In the genomic region with DNA sequence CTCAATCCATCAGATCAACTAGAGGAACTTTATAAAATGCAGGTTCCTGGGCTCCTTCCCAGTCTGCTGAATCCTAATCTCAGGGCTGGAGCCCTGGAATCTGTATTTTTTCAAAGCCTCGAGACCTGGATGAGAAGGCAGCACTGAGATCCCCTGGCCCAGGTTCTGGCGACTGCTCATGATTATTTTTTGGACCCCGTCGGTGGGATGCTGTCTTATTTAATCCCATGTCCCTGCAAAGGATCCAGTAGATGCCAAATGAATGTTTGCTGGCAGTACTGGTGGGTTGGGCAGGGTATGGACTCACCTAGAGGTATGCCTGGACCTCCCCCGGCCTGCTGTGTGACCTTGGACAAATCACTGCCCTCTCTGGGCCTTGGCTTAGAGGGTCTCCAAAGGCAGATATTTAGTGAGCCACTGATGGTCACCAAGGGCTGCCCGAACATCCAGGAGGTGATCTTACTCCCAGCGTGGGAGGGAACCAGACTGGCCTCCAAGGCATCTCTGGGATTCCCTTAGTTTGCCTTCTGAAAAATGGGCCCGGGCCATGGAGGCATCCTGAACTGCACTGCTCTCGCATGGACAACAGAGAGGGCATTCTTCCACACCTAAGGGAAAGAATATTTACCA, we compare ENCODE assay signal across 9 cellular contexts.
DNase-seq lines count a peak whose midpoint lies in the region; ATAC-seq and TF ChIP-seq lines count a peak whose summit lies in the region.
"Had no signal": no experiment of that assay in that cellular context is flagged by ENCODE, and none has a peak within 500 bp of the region (broad histone marks: within the 10 kb centered on the region; RNA-seq: fewer than 3 reads in every experiment).

No MANE protein-coding gene starts in this region.

- no peak overlapping the region for H2BK120ac ChIP-seq in trophoblast cell (ENCODE audit: insufficient read depth, low read length, poor library complexity)

- ATAC-seq in stimulated activated memory B cell treated with anti-CD40 and anti-IgM and Interleukin-4, amounts not matched to agents 10 μg/mL and 1 μg/mL and 100 μg/mL, for 72 hours, result no peak
- ATAC-seq in GM23338, result no peak

- H3F3A ChIP-seq in GM23338 (replicated peaks; ENCODE audit: low read depth), result no peaks in the 10 kb centered on the region

- H3K18ac ChIP-seq in trophoblast cell (ENCODE audit: low read length), result no peak overlapping the region

- H3K23ac ChIP-seq in trophoblast cell (ENCODE audit: low read length), result no peak overlapping the region

- H4K12ac ChIP-seq in trophoblast cell (ENCODE audit: low read depth, low read length), result no peak overlapping the region

- H3K4ac ChIP-seq in trophoblast cell (ENCODE audit: low read depth, low read length), result no peak overlapping the region

- no peak overlapping the region for H4K8ac ChIP-seq in trophoblast cell (ENCODE audit: low read depth, low read length)

- intact Hi-C loops in activated CD4-positive, alpha-beta T cell treated with anti-CD3 and anti-CD28 coated beads, Interleukin-2, amount 10 ng/mL, durations not matched to agents 24 days and 14 days (cut with micrococcal nuclease), result loop anchor here (1.0 to 2.0 kb wide), 4 partner anchors 9 to 276 kb away; partner anchors contain the start of gene CLIC4
- intact Hi-C loops in colonic mucosa (cut with DNase I), result no loop called here

- H3K79me1 ChIP-seq in trophoblast cell (ENCODE audit: low read length), result peaks cover 4% of the 10 kb centered on the region

- H3K9ac ChIP-seq in colonic mucosa (ENCODE audit: low read depth in 2 of 2, low read length in 2 of 2) (peak overlapping the region in 1 of 2 donors; percentile 50), trophoblast cell (ENCODE audit: low read length) (no peak overlapping the region)

- H3K9me3 ChIP-seq in colonic mucosa (no peaks in the 10 kb centered on the region), trophoblast cell (ENCODE audit: insufficient read depth, low read depth, low read length) (peaks cover 3% of the 10 kb centered on the region)

- H3K79me2 ChIP-seq in trophoblast cell (ENCODE audit: control insufficient read depth, insufficient read depth, low read length, poor library complexity) (no peaks in the 10 kb centered on the region), GM23338 (replicated peaks; ENCODE audit: insufficient read depth) (no peaks in the 10 kb centered on the region)

- H3K4me2 ChIP-seq in trophoblast cell (ENCODE audit: low read length) (no peak overlapping the region), GM23338 (no peak overlapping the region)

- H3K14ac ChIP-seq in trophoblast cell (ENCODE audit: low read length), result no peak overlapping the region

- H3K9me2 ChIP-seq in GM23338 (ENCODE audit: insufficient read depth), result no peaks in the 10 kb centered on the region

- H2BK5ac ChIP-seq in trophoblast cell (ENCODE audit: low read depth, low read length, poor library complexity), result no peak overlapping the region

- no peaks in the 10 kb centered on the region for H3K36me3 ChIP-seq in colonic mucosa
- no peaks in the 10 kb centered on the region for H3K36me3 ChIP-seq in trophoblast cell (ENCODE audit: control insufficient read depth in 1 of 2, insufficient read depth in 2 of 2, low read length in 2 of 2)
- no peaks in the 10 kb centered on the region for H3K36me3 ChIP-seq in GM23338 (ENCODE audit: insufficient read depth)

- H3K4me1 ChIP-seq in colonic mucosa (no peaks in the 10 kb centered on the region), trophoblast cell (ENCODE audit: control insufficient read depth in 1 of 2, insufficient read depth in 2 of 2, low read length in 2 of 2) (peaks cover 3 to 7% of the 10 kb centered on the region in 2 experiments), GM23338 (ENCODE audit: insufficient read depth) (peaks cover 4% of the 10 kb centered on the region; the same call in 1 of the 2 replicates)

- H3K27me3 Mint-ChIP-seq in activated CD4-positive, alpha-beta T cell treated with anti-CD3 and anti-CD28 coated beads, Interleukin-2, amount 10 ng/mL, durations not matched to agents 24 days and 14 days, result no peaks in the 10 kb centered on the region
- no peaks in the 10 kb centered on the region for H3K27me3 Mint-ChIP-seq in stimulated activated memory B cell treated with anti-CD40 and anti-IgM and Interleukin-4, amounts not matched to agents 10 μg/mL and 1 μg/mL and 100 μg/mL, for 72 hours
- H3K27me3 Mint-ChIP-seq in GM23338 (ENCODE audit: insufficient read depth, low read depth, poor library complexity), result peaks cover 8% of the 10 kb centered on the region

- no peak overlapping the region for H2AK5ac ChIP-seq in trophoblast cell (ENCODE audit: low read length)

- no peak overlapping the region for H3K4me3 ChIP-seq in colonic mucosa
- H3K4me3 ChIP-seq in trophoblast cell (ENCODE audit: low read depth, low read length), result no peak overlapping the region
- no peak overlapping the region for H3K4me3 ChIP-seq in GM23338

- no peak for DNase-seq in activated CD4-positive, alpha-beta T cell treated with anti-CD3 and anti-CD28 coated beads, Interleukin-2, amount 10 ng/mL, durations not matched to agents 24 days and 14 days
- DNase-seq in activated CD4-positive, alpha-beta T cell treated with anti-CD3 and anti-CD28 coated beads, Interleukin-2, amount 50 U/mL, for 4 hours, result no peak
- DNase-seq in OCI-M1 (lab: John Stamatoyannopoulos, UW) (peak; percentile 48), colonic mucosa (no peak), trophoblast cell (no peak), GM23338 (ENCODE audit: low spot score) (no peak), H4 (ENCODE audit: low spot score) (no peak)
- DNase-seq: NCI-H748 treated with DMSO at 0.1 percent for 48 hours had no signal

- TF ChIP-seq CTCF in colonic mucosa (IDR thresholded peaks at IDR 0.05) (no peak), GM23338 (conservative IDR thresholded peaks at IDR 0.05; ENCODE audit: low read depth in 2 of 2) (no peak)

- H3K4me3 Mint-ChIP-seq in activated CD4-positive, alpha-beta T cell treated with anti-CD3 and anti-CD28 coated beads, Interleukin-2, amount 10 ng/mL, durations not matched to agents 24 days and 14 days, result peak overlapping the region; percentile 34
- H3K4me3 Mint-ChIP-seq in stimulated activated memory B cell treated with anti-CD40 and anti-IgM and Interleukin-4, amounts not matched to agents 10 μg/mL and 1 μg/mL and 100 μg/mL, for 72 hours, result no peak overlapping the region
- no peak overlapping the region for H3K4me3 Mint-ChIP-seq in GM23338

- no peaks in the 10 kb centered on the region for H4K20me1 ChIP-seq in GM23338 (replicated peaks; ENCODE audit: insufficient read depth)

- H2AFZ ChIP-seq in trophoblast cell (ENCODE audit: insufficient read depth, low read length, poor library complexity) (no peak overlapping the region), GM23338 (no peak overlapping the region; the same call in 1 of the 2 replicates)

- peak overlapping the region; percentile 93 for H3K27ac Mint-ChIP-seq in activated CD4-positive, alpha-beta T cell treated with anti-CD3 and anti-CD28 coated beads, Interleukin-2, amount 10 ng/mL, durations not matched to agents 24 days and 14 days
- peak overlapping the region; percentile 98 for H3K27ac Mint-ChIP-seq in stimulated activated memory B cell treated with anti-CD40 and anti-IgM and Interleukin-4, amounts not matched to agents 10 μg/mL and 1 μg/mL and 100 μg/mL, for 72 hours
- H3K27ac Mint-ChIP-seq in GM23338, result no peak overlapping the region

- no peaks in the 10 kb centered on the region for H3K27me3 ChIP-seq in colonic mucosa
- no peaks in the 10 kb centered on the region for H3K27me3 ChIP-seq in trophoblast cell (ENCODE audit: insufficient read depth, low read length)
- H3K27me3 ChIP-seq in GM23338 (ENCODE audit: insufficient read depth), result no peaks in the 10 kb centered on the region

- no peak overlapping the region for H2BK12ac ChIP-seq in trophoblast cell (ENCODE audit: low read length)

- no CpG with 5 or more reads among the region's 9 CpGs for WGBS in trophoblast cell (ENCODE audit: extremely low coverage, insufficient coverage, insufficient read length)

- H4K91ac ChIP-seq in trophoblast cell (ENCODE audit: low read depth, low read length), result no peak overlapping the region

- peaks cover 6% of the 10 kb centered on the region for H3K36me3 Mint-ChIP-seq in activated CD4-positive, alpha-beta T cell treated with anti-CD3 and anti-CD28 coated beads, Interleukin-2, amount 10 ng/mL, durations not matched to agents 24 days and 14 days (ENCODE audit: low read depth)
- H3K36me3 Mint-ChIP-seq in stimulated activated memory B cell treated with anti-CD40 and anti-IgM and Interleukin-4, amounts not matched to agents 10 μg/mL and 1 μg/mL and 100 μg/mL, for 72 hours, result no peaks in the 10 kb centered on the region
- H3K36me3 Mint-ChIP-seq in GM23338 (ENCODE audit: low read depth), result no peaks in the 10 kb centered on the region

- peaks cover 82% of the 10 kb centered on the region for H3K4me1 Mint-ChIP-seq in activated CD4-positive, alpha-beta T cell treated with anti-CD3 and anti-CD28 coated beads, Interleukin-2, amount 10 ng/mL, durations not matched to agents 24 days and 14 days
- peaks cover 92% of the 10 kb centered on the region for H3K4me1 Mint-ChIP-seq in stimulated activated memory B cell treated with anti-CD40 and anti-IgM and Interleukin-4, amounts not matched to agents 10 μg/mL and 1 μg/mL and 100 μg/mL, for 72 hours
- peaks cover 25% of the 10 kb centered on the region for H3K4me1 Mint-ChIP-seq in GM23338

- peak overlapping the region; percentile 46 for H3K27ac ChIP-seq in colonic mucosa
- no peak overlapping the region for H3K27ac ChIP-seq in trophoblast cell (ENCODE audit: low read depth, low read length)
- H3K27ac ChIP-seq in GM23338 (ENCODE audit: low read depth), result no peak overlapping the region

- H3K9me3 Mint-ChIP-seq in activated CD4-positive, alpha-beta T cell treated with anti-CD3 and anti-CD28 coated beads, Interleukin-2, amount 10 ng/mL, durations not matched to agents 24 days and 14 days, result no peaks in the 10 kb centered on the region
- no peaks in the 10 kb centered on the region for H3K9me3 Mint-ChIP-seq in stimulated activated memory B cell treated with anti-CD40 and anti-IgM and Interleukin-4, amounts not matched to agents 10 μg/mL and 1 μg/mL and 100 μg/mL, for 72 hours
- no peaks in the 10 kb centered on the region; the same call in 2 of the 3 replicates for H3K9me3 Mint-ChIP-seq in GM23338

TF ChIP-seq in GM23338, 12 proteins besides CTCF, POLR2A, EP300 and RAD21 (continues in another document):
- no peak for TF ChIP-seq ZNF331 (CRISPR knock-in tag; IDR thresholded peaks at IDR 0.05; ENCODE audit: low read depth)
- TF ChIP-seq ETS1 (IDR thresholded peaks at IDR 0.05), result no peak
- no peak for TF ChIP-seq STAT1 (IDR thresholded peaks at IDR 0.05; ENCODE audit: unreplicated experiment)
- TF ChIP-seq NANOG (IDR thresholded peaks at IDR 0.05; ENCODE audit: borderline replicate concordance), result no peak
